ENCODE assay signal across 9 cellular contexts in genomic region chr2:27752551-27753237, GRCh38. TPM values are rescaled to one million over a fixed set of nuclear protein-coding genes. Genes with fewer than 3 reads are reported as not detected.
DNase-seq lines count a peak whose midpoint lies in the region; ATAC-seq and TF ChIP-seq lines count a peak whose summit lies in the region.
"Had no signal": no experiment of that assay in that cellular context is flagged by ENCODE, and none has a peak within 500 bp of the region (broad histone marks: within the 10 kb centered on the region; RNA-seq: fewer than 3 reads in every experiment).

No MANE protein-coding gene starts in this region.

- no peak overlapping the region for H3K27ac Mint-ChIP-seq in activated T-cell treated with anti-CD3 and anti-CD28 coated beads, Interleukin-2, amount 50 U/mL, for 24 hours
- H3K27ac Mint-ChIP-seq in WTC11, result peak overlapping the region; percentile 85
- no peak overlapping the region for H3K27ac Mint-ChIP-seq in activated naive CD4-positive, alpha-beta T cell treated with anti-CD3 and anti-CD28 coated beads, Interleukin-2, amount 10 ng/mL, durations not matched to agents 7 days and 5 days

- peaks cover 6% of the 10 kb centered on the region for H3K9me3 Mint-ChIP-seq in activated T-cell treated with anti-CD3 and anti-CD28 coated beads, Interleukin-2, amount 50 U/mL, for 24 hours
- peaks cover 16% of the 10 kb centered on the region for H3K9me3 Mint-ChIP-seq in WTC11
- H3K9me3 Mint-ChIP-seq in activated naive CD4-positive, alpha-beta T cell treated with anti-CD3 and anti-CD28 coated beads, Interleukin-2, amount 10 ng/mL, durations not matched to agents 7 days and 5 days, result peaks cover 13% of the 10 kb centered on the region

- TF ChIP-seq CTCF in WTC11 (IDR thresholded peaks at IDR 0.05), result no peak

- H3K4me1 Mint-ChIP-seq in activated T-cell treated with anti-CD3 and anti-CD28 coated beads, Interleukin-2, amount 50 U/mL, for 24 hours (ENCODE audit: low read depth), result peaks cover 4% of the 10 kb centered on the region
- H3K4me1 Mint-ChIP-seq in WTC11, result peaks cover 25% of the 10 kb centered on the region
- H3K4me1 Mint-ChIP-seq in activated naive CD4-positive, alpha-beta T cell treated with anti-CD3 and anti-CD28 coated beads, Interleukin-2, amount 10 ng/mL, durations not matched to agents 7 days and 5 days, result peaks cover 4% of the 10 kb centered on the region
- H3K4me1 Mint-ChIP-seq: stimulated activated effector memory CD8-positive, alpha-beta T cell treated with anti-CD3 and anti-CD28 coated beads, Interleukin-12 subunit alpha, Interleukin-12 subunit beta, amount 100 ng/mL, for 72 hours had no signal

- no peak overlapping the region for H3K4me3 Mint-ChIP-seq in activated T-cell treated with anti-CD3 and anti-CD28 coated beads, Interleukin-2, amount 50 U/mL, for 24 hours
- peak overlapping the region; percentile 75 for H3K4me3 Mint-ChIP-seq in WTC11
- no peak overlapping the region for H3K4me3 Mint-ChIP-seq in activated naive CD4-positive, alpha-beta T cell treated with anti-CD3 and anti-CD28 coated beads, Interleukin-2, amount 10 ng/mL, durations not matched to agents 7 days and 5 days
- H3K4me3 Mint-ChIP-seq: stimulated activated effector memory CD8-positive, alpha-beta T cell treated with anti-CD3 and anti-CD28 coated beads, Interleukin-12 subunit alpha, Interleukin-12 subunit beta, amount 100 ng/mL, for 72 hours had no signal

- peak; percentile 18 for DNase-seq in activated T-cell treated with anti-CD3 and anti-CD28 coated beads, Interleukin-2, amount 50 U/mL, for 24 hours
- no peak for DNase-seq in activated T-cell treated with anti-CD3 and anti-CD28 coated beads for 4 hours
- DNase-seq in WTC11 (ENCODE audit: low spot score), result peak; percentile 56
- DNase-seq in kidney tubule cell (ENCODE audit: low spot score), result peak; percentile 82
- no peak for DNase-seq in stimulated activated CD4-positive, alpha-beta T cell treated with anti-CD3 and anti-CD28 coated beads, Interleukin-4, amount 100 ng/mL, for 4 hours
- no peak for DNase-seq in activated naive CD4-positive, alpha-beta T cell treated with anti-CD3 and anti-CD28 coated beads, Interleukin-2, amount 10 ng/mL, durations not matched to agents 7 days and 5 days

- ATAC-seq in WTC11 (peak; percentile 57), HG02840 (IDR thresholded peaks at IDR 0.05; ENCODE audit: low FRiP score, unreplicated experiment) (no peak)
- ATAC-seq: stimulated activated effector memory CD8-positive, alpha-beta T cell treated with anti-CD3 and anti-CD28 coated beads, Interleukin-12 subunit alpha, Interleukin-12 subunit beta, amount 100 ng/mL, for 72 hours had no signal

- peaks cover 13% of the 10 kb centered on the region for H3K27me3 Mint-ChIP-seq in activated T-cell treated with anti-CD3 and anti-CD28 coated beads, Interleukin-2, amount 50 U/mL, for 24 hours
- H3K27me3 Mint-ChIP-seq in WTC11 (ENCODE audit: low read depth), result peaks cover 12% of the 10 kb centered on the region
- H3K27me3 Mint-ChIP-seq in activated naive CD4-positive, alpha-beta T cell treated with anti-CD3 and anti-CD28 coated beads, Interleukin-2, amount 10 ng/mL, durations not matched to agents 7 days and 5 days, result peaks cover 55% of the 10 kb centered on the region

- WGBS in urinary bladder, result 67% methylated on average over 16 of the region's 16 CpGs

- H3K4me3 ChIP-seq in urinary bladder (ENCODE audit: low read depth, low read length), result no peak overlapping the region

- no peaks in the 10 kb centered on the region for H3K36me3 ChIP-seq in urinary bladder (ENCODE audit: insufficient read depth)

- H3K4me1 ChIP-seq in urinary bladder (ENCODE audit: insufficient read depth), result no peaks in the 10 kb centered on the region

- H3K27ac ChIP-seq in urinary bladder (ENCODE audit: low read depth), result peak overlapping the region; percentile 35

- no peaks in the 10 kb centered on the region for H3K36me3 Mint-ChIP-seq in activated T-cell treated with anti-CD3 and anti-CD28 coated beads, Interleukin-2, amount 50 U/mL, for 24 hours (ENCODE audit: low read depth)
- peaks cover 7% of the 10 kb centered on the region for H3K36me3 Mint-ChIP-seq in WTC11
- H3K36me3 Mint-ChIP-seq in activated naive CD4-positive, alpha-beta T cell treated with anti-CD3 and anti-CD28 coated beads, Interleukin-2, amount 10 ng/mL, durations not matched to agents 7 days and 5 days, result peaks cover 3% of the 10 kb centered on the region
- H3K36me3 Mint-ChIP-seq: stimulated activated effector memory CD8-positive, alpha-beta T cell treated with anti-CD3 and anti-CD28 coated beads, Interleukin-12 subunit alpha, Interleukin-12 subunit beta, amount 100 ng/mL, for 72 hours had no signal

- POLR2A ChIA-PET in WTC11 (lab: Charles Lee), result interaction anchor here (0.6 to 2.1 kb wide), 23 partner anchors 11 to 1168 kb away, joined by 3 to 15 read pairs (median 4); partner anchors contain the start of genes BABAM2, MRPL33 and RBKS

- CTCF ChIA-PET in WTC11 (lab: Charles Lee), result interaction anchor here (0.6 to 4.8 kb wide), 19 partner anchors 11 to 741 kb away, joined by 3 to 72 read pairs (median 4); partner anchors contain the start of genes FOSL2, RBKS and SUPT7L
- CTCF ChIA-PET in activated naive CD4-positive, alpha-beta T cell treated with anti-CD3 and anti-CD28 coated beads, Interleukin-2, amount 10 ng/mL, durations not matched to agents 7 days and 5 days (lab: Charles Lee), result interaction anchor here (0.7 to 2.5 kb wide), 4 partner anchors 49 to 700 kb away, joined by 3 to 14 read pairs (median 4); no protein-coding TSS in a partner anchor

TF ChIP-seq in WTC11, 78 proteins besides CTCF, POLR2A, EP300 and RAD21:
- TF ChIP-seq GABPB1 (CRISPR knock-in tag; IDR thresholded peaks at IDR 0.05), result peak; percentile 96
- TF ChIP-seq ZNF671 (CRISPR knock-in tag; IDR thresholded peaks at IDR 0.05), result no peak

RNA-seq across cellular contexts. Expression of gene MRPL33, which starts 18.8 kb away (rescaled TPM):
- total RNA-seq in WTC11 (2021) (52.5 to 60.6 TPM (median 58.3 TPM) in 3 replicates), urinary bladder (102 TPM)
- polyA plus RNA-seq in urinary bladder, result 179 TPM

Comparison
In these comparisons a context has a peak if more than half of its experiments do, and no peak if none do; other contexts are left out.
1. DNase-seq: peak in activated T-cell treated with anti-CD3 and anti-CD28 coated beads, Interleukin-2, amount 50 U/mL, for 24 hours (single experiment), WTC11 (single experiment) and kidney tubule cell (single experiment); none in activated T-cell treated with anti-CD3 and anti-CD28 coated beads for 4 hours (single experiment), stimulated activated CD4-positive, alpha-beta T cell treated with anti-CD3 and anti-CD28 coated beads, Interleukin-4, amount 100 ng/mL, for 4 hours (0 of 2) and activated naive CD4-positive, alpha-beta T cell treated with anti-CD3 and anti-CD28 coated beads, Interleukin-2, amount 10 ng/mL, durations not matched to agents 7 days and 5 days (single experiment).